11 cellular contexts compared by ENCODE assay signal in the genomic region with DNA sequence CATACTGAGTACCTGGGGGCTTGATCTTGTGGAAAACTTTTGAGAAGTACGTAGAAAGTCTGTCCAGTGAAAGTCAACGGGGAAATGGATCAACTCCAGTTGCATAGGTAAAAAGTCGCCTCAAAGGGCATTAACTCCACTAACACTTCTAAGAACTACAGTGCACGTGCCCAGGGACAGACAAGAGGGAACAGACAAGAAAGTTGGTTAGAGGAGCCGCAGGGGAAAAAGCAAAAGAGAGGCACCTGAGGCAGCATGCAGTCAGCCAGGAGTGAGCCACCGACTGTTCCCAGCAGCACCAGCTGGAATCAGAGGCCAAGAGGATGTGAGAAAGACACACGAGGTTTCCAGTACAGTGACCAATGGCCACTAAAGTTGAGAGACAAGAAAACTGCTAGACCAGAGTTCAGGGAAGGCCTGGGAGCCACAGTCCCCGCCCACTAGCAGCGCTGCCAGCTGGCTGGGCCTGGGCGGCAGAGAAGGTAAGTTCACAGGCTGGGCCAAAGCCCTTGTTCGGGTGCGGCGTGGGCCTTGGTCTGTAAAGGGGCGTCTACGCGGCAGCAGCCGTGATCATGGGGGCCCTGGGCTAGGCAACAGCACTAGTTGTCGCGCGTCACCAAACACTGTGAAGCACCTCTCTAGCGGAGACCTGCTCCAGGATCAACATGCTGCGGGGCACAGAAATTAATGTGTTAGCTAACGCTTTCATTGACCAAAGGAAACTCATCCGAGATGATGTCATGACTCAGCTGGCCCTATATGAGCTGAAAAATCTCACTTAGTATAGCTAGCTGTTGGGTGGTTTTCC. TPM values are rescaled to one million over a fixed set of nuclear protein-coding genes. Genes with fewer than 3 reads are reported as not detected.
A peak's percentile ranks its signal among the peaks of the same experiment; 100 is the strongest.
DNase-seq lines count a peak whose midpoint lies in the region; ATAC-seq and TF ChIP-seq lines count a peak whose summit lies in the region.
"Had no signal": no experiment of that assay in that cellular context is flagged by ENCODE, and none has a peak within 500 bp of the region (broad histone marks: within the 10 kb centered on the region; RNA-seq: fewer than 3 reads in every experiment).

No MANE protein-coding gene starts in this region.

- H3K27me3 Mint-ChIP-seq in HFFc6 (ENCODE audit: insufficient read depth) (no peaks in the 10 kb centered on the region; the same call in none of the 2 replicates), memory B cell (no peaks in the 10 kb centered on the region)
- no peaks in the 10 kb centered on the region for H3K27me3 Mint-ChIP-seq in dendritic cell treated with granulocyte-macrophage colony-stimulating factor and Interleukin-4, amounts not matched to agents 40 ng/mL and 50 ng/mL, for 4 days
- H3K27me3 Mint-ChIP-seq: activated naive CD4-positive, alpha-beta T cell treated with anti-CD3 and anti-CD28 coated beads, Interleukin-2, amount 50 U/mL, for 24 hours had no signal

- H3K4me1 Mint-ChIP-seq in HFFc6 (ENCODE audit: low read depth) (peaks cover 95% of the 10 kb centered on the region), memory B cell (peaks cover 50% of the 10 kb centered on the region)
- H3K4me1 Mint-ChIP-seq in dendritic cell treated with granulocyte-macrophage colony-stimulating factor and Interleukin-4, amounts not matched to agents 40 ng/mL and 50 ng/mL, for 4 days (ENCODE audit: low read depth), result peaks cover 53% of the 10 kb centered on the region

- intact Hi-C loops in dendritic cell treated with granulocyte-macrophage colony-stimulating factor and Interleukin-4, amounts not matched to agents 40 ng/mL and 50 ng/mL, for 4 days (cut with micrococcal nuclease), result no loop called here

- H3K4me3 ChIP-seq in ACC112 (ENCODE audit: low read depth, low read length), result no peak overlapping the region

- peaks cover 98% of the 10 kb centered on the region for H3K79me2 ChIP-seq in ACC112 (ENCODE audit: control insufficient read depth, insufficient read depth, low read length, unreplicated experiment)

- H3K27ac Mint-ChIP-seq in HFFc6 (peak overlapping the region; percentile 59), memory B cell (peak overlapping the region; percentile 90)
- H3K27ac Mint-ChIP-seq in dendritic cell treated with granulocyte-macrophage colony-stimulating factor and Interleukin-4, amounts not matched to agents 40 ng/mL and 50 ng/mL, for 4 days, result peak overlapping the region; percentile 21
- H3K27ac Mint-ChIP-seq: activated naive CD4-positive, alpha-beta T cell treated with anti-CD3 and anti-CD28 coated beads, Interleukin-2, amount 50 U/mL, for 24 hours; T-helper 2 cell treated with Interferon-gamma antibody and Interleukin-4, amounts not matched to agents 5 μg/mL and 100 μg/mL, for 36 hours had no signal

- H2AFZ ChIP-seq in ACC112 (ENCODE audit: low read length, unreplicated experiment), result no peak overlapping the region

- DNase-seq in HFFc6 (no peak), memory B cell (ENCODE audit: low spot score in 2 of 2) (no peak), H4 (ENCODE audit: low spot score) (no peak)
- DNase-seq: NCI-H187 treated with DMSO at 0.1 percent for 48 hours had no signal

- peak overlapping the region; percentile 5; the same call in 1 of the 2 replicates for H3K27ac ChIP-seq in ACC112 (ENCODE audit: low read depth, low read length)

- no peak for TF ChIP-seq CTCF in HFFc6 (IDR thresholded peaks at IDR 0.05)

- no peaks in the 10 kb centered on the region for H3K9me3 Mint-ChIP-seq in HFFc6
- H3K9me3 Mint-ChIP-seq in dendritic cell treated with granulocyte-macrophage colony-stimulating factor and Interleukin-4, amounts not matched to agents 40 ng/mL and 50 ng/mL, for 4 days, result no peaks in the 10 kb centered on the region
- H3K9me3 Mint-ChIP-seq in memory B cell, result no peaks in the 10 kb centered on the region
- H3K9me3 Mint-ChIP-seq: activated naive CD4-positive, alpha-beta T cell treated with anti-CD3 and anti-CD28 coated beads, Interleukin-2, amount 50 U/mL, for 24 hours; T-helper 2 cell treated with Interferon-gamma antibody and Interleukin-4, amounts not matched to agents 5 μg/mL and 100 μg/mL, for 36 hours had no signal

- no peaks in the 10 kb centered on the region for H3K27me3 ChIP-seq in ACC112 (ENCODE audit: insufficient read depth, low read length)

- ATAC-seq in memory B cell (ENCODE audit: low read depth) (peak; percentile 47), GM21515 (IDR thresholded peaks at IDR 0.05; ENCODE audit: unreplicated experiment) (no peak), GM21367 (IDR thresholded peaks at IDR 0.05; ENCODE audit: unreplicated experiment) (no peak), HG03095 (IDR thresholded peaks at IDR 0.05; ENCODE audit: unreplicated experiment) (no peak)

- peak overlapping the region; percentile 41 for H3K4me3 Mint-ChIP-seq in HFFc6
- no peak overlapping the region for H3K4me3 Mint-ChIP-seq in dendritic cell treated with granulocyte-macrophage colony-stimulating factor and Interleukin-4, amounts not matched to agents 40 ng/mL and 50 ng/mL, for 4 days
- peak overlapping the region; percentile 77 for H3K4me3 Mint-ChIP-seq in memory B cell
- H3K4me3 Mint-ChIP-seq: activated naive CD4-positive, alpha-beta T cell treated with anti-CD3 and anti-CD28 coated beads, Interleukin-2, amount 50 U/mL, for 24 hours; T-helper 2 cell treated with Interferon-gamma antibody and Interleukin-4, amounts not matched to agents 5 μg/mL and 100 μg/mL, for 36 hours had no signal

- peaks cover 32% of the 10 kb centered on the region for H3K36me3 Mint-ChIP-seq in HFFc6 (ENCODE audit: low read depth)
- H3K36me3 Mint-ChIP-seq in dendritic cell treated with granulocyte-macrophage colony-stimulating factor and Interleukin-4, amounts not matched to agents 40 ng/mL and 50 ng/mL, for 4 days (ENCODE audit: low read depth), result no peaks in the 10 kb centered on the region
- peaks cover 19% of the 10 kb centered on the region for H3K36me3 Mint-ChIP-seq in memory B cell

- H3K4me1 ChIP-seq in ACC112 (ENCODE audit: control insufficient read depth, insufficient read depth, low read length, unreplicated experiment), result peaks cover 69% of the 10 kb centered on the region

- peaks cover 5% of the 10 kb centered on the region; the same call in 1 of the 2 replicates for H3K36me3 ChIP-seq in ACC112 (ENCODE audit: insufficient read depth, low read length)

RNA-seq across cellular contexts. Expression of a gene that starts 14.0 kb away (rescaled TPM):
- 1,000 to 10,000 TPM; 1,442 to 1,960 (median 1,623) TPM for total RNA-seq in HFFc6 (2021; fragmentation: NEBNext Ultra II Directional; extraction: Animal tissue kit (Norgen Biotek cat#: 25700))
- 650 and 683 TPM in 2 replicates for total RNA-seq in H4 (2014; rRNA removed; shearing (Covaris generic))

Comparison
In these comparisons a context has a peak if more than half of its experiments do, and no peak if none do; other contexts are left out.
1. H3K27ac Mint-ChIP-seq: peak in every context shown above with its lines; median percentile 90 in memory B cell; 59 in HFFc6; 21 in dendritic cell treated with granulocyte-macrophage colony-stimulating factor and Interleukin-4, amounts not matched to agents 40 ng/mL and 50 ng/mL, for 4 days.